ENCODE assay signal across 30 cellular contexts in the genomic region with DNA sequence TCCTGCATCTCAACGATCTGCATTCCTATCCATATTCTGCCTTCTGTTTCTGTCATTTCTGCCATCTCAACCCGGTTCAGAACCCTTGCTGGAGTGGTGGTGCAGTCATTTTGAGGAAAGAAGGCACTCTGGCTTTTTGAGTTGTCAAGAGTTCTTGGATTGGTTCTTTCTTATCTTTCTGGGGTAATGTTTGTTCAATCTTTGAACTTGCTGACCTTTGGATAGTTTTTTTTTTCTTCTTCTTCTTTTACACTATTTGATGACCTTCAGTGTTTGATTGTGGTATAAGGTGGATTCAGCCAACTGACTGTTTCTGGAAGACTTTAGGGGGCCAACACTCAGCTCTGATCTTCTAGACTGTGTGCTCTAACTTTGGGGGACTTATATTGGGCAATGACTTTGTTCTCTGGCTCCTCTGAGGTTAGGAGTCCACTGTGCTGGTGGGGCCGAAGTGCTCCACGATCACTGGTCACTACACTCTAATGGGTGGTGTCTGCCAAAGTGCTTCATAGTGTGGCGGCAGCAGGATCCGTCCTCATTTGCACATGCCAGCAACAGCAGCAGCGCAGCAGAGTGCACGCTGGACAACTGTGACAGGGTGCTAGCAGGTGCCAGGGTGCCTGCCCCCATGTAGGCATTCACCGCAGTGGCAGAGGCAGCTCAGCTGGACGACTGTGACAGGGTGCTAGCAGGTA.
"Had no signal": no experiment of that assay in that cellular context is flagged by ENCODE, and none has a peak within 500 bp of the region (broad histone marks: within the 10 kb centered on the region; RNA-seq: fewer than 3 reads in every experiment).

No MANE protein-coding gene starts in this region.

- ATAC-seq: activated CD8-positive, alpha-beta T cell treated with anti-CD3 and anti-CD28 coated beads for 36 hours; activated T-cell treated with anti-CD3 and anti-CD28 coated beads, Interleukin-2, amount 50 U/mL, for 72 hours; activated T-helper 17 cell treated with anti-CD3 and anti-CD28 coated beads, Interleukin-2, amount 50 U/mL, for 72 hours; Panc1 had no signal

- H3K27me3 ChIP-seq: ascending aorta, SJSA1 had no signal

- H3K4me3 Mint-ChIP-seq: activated CD4-positive, alpha-beta T cell treated with anti-CD3 and anti-CD28 coated beads, Interleukin-2, amount 10 ng/mL, durations not matched to agents 24 days and 14 days; activated CD8-positive, alpha-beta T cell treated with anti-CD3 and anti-CD28 coated beads for 36 hours; activated naive CD4-positive, alpha-beta T cell treated with anti-CD3 and anti-CD28 coated beads, Interleukin-2, amount 50 U/mL, for 24 hours; activated naive CD8-positive, alpha-beta T cell treated with anti-CD3 and anti-CD28 coated beads, Interleukin-2, amount 10 ng/mL, durations not matched to agents 7 days and 5 days; activated T-cell treated with anti-CD3 and anti-CD28 coated beads, Interleukin-2, amount 50 U/mL, for 72 hours; activated T-helper 17 cell treated with anti-CD3 and anti-CD28 coated beads, Interleukin-2, amount 50 U/mL, for 72 hours; T-helper 1 cell treated with Interleukin-12 subunit alpha and Interleukin-12 subunit beta and Interleukin-4 antibody, amounts not matched to agents 30 μg/mL and 1 μg/mL, for 36 hours; T-helper 2 cell treated with Interferon-gamma antibody and Interleukin-4, amounts not matched to agents 5 μg/mL and 100 μg/mL, for 36 hours had no signal

- H3K27me3 Mint-ChIP-seq: activated CD4-positive, alpha-beta T cell treated with anti-CD3 and anti-CD28 coated beads, Interleukin-2, amount 10 ng/mL, durations not matched to agents 24 days and 14 days; activated CD8-positive, alpha-beta T cell treated with anti-CD3 and anti-CD28 coated beads for 36 hours; activated naive CD4-positive, alpha-beta T cell treated with anti-CD3 and anti-CD28 coated beads, Interleukin-2, amount 50 U/mL, for 24 hours; activated naive CD8-positive, alpha-beta T cell treated with anti-CD3 and anti-CD28 coated beads, Interleukin-2, amount 10 ng/mL, durations not matched to agents 7 days and 5 days; activated T-helper 17 cell treated with anti-CD3 and anti-CD28 coated beads, Interleukin-2, amount 50 U/mL, for 72 hours had no signal

- H3K27ac Mint-ChIP-seq: activated CD4-positive, alpha-beta T cell treated with anti-CD3 and anti-CD28 coated beads, Interleukin-2, amount 10 ng/mL, durations not matched to agents 24 days and 14 days; activated CD8-positive, alpha-beta T cell treated with anti-CD3 and anti-CD28 coated beads for 36 hours; activated naive CD4-positive, alpha-beta T cell treated with anti-CD3 and anti-CD28 coated beads, Interleukin-2, amount 50 U/mL, for 24 hours; activated naive CD8-positive, alpha-beta T cell treated with anti-CD3 and anti-CD28 coated beads, Interleukin-2, amount 10 ng/mL, durations not matched to agents 7 days and 5 days; activated T-cell treated with anti-CD3 and anti-CD28 coated beads, Interleukin-2, amount 50 U/mL, for 72 hours; activated T-helper 17 cell treated with anti-CD3 and anti-CD28 coated beads, Interleukin-2, amount 50 U/mL, for 72 hours; T-helper 1 cell treated with Interleukin-12 subunit alpha and Interleukin-12 subunit beta and Interleukin-4 antibody, amounts not matched to agents 30 μg/mL and 1 μg/mL, for 36 hours; T-helper 2 cell treated with Interferon-gamma antibody and Interleukin-4, amounts not matched to agents 5 μg/mL and 100 μg/mL, for 36 hours had no signal

- DNase-seq: activated CD4-positive, alpha-beta T cell treated with anti-CD3 and anti-CD28 coated beads, Interleukin-2, amount 10 ng/mL, durations not matched to agents 24 days and 14 days; activated CD4-positive, alpha-beta T cell treated with anti-CD3 and anti-CD28 coated beads, Interleukin-2, amount 50 U/mL, for 4 hours; activated CD8-positive, alpha-beta T cell treated with anti-CD3 and anti-CD28 coated beads for 36 hours; activated effector memory CD4-positive, alpha-beta T cell treated with anti-CD3 and anti-CD28 coated beads, Interleukin-2, amount 50 U/mL, for 16 hours; activated naive CD4-positive, alpha-beta T cell; activated naive CD8-positive, alpha-beta T cell treated with anti-CD3 and anti-CD28 coated beads, Interleukin-2, amount 10 ng/mL, durations not matched to agents 7 days and 5 days; activated T-cell treated with anti-CD3 and anti-CD28 coated beads, Interleukin-2, amount 50 U/mL, for 1 hour; activated T-cell treated with anti-CD3 and anti-CD28 coated beads, Interleukin-2, amount 50 U/mL, for 72 hours; amygdala; Karpas-422; KBM-7; NCI-H1105; NCI-H1417 treated with DMSO at 0.1 percent for 48 hours; NCI-H1694; NCI-H1930; NCI-H2081 treated with DMSO at 0.1 percent for 48 hours; NCI-H226; NCI-H446 treated with DMSO at 0.1 percent for 48 hours; NCI-H524; NCI-H69; SHP77 treated with DMSO at 0.1 percent for 48 hours; SK-N-SH had no signal

- H3K4me3 ChIP-seq: ascending aorta, SJSA1 had no signal

- FAIRE-seq: TTC549 had no signal

- H3K9ac ChIP-seq: SK-N-SH had no signal

- H3K4me1 ChIP-seq: ascending aorta, SJSA1 had no signal

- H3K9me3 Mint-ChIP-seq: activated naive CD4-positive, alpha-beta T cell treated with anti-CD3 and anti-CD28 coated beads, Interleukin-2, amount 50 U/mL, for 24 hours; activated T-cell treated with anti-CD3 and anti-CD28 coated beads, Interleukin-2, amount 50 U/mL, for 72 hours; activated T-helper 17 cell treated with anti-CD3 and anti-CD28 coated beads, Interleukin-2, amount 50 U/mL, for 72 hours; T-helper 1 cell treated with Interleukin-12 subunit alpha and Interleukin-12 subunit beta and Interleukin-4 antibody, amounts not matched to agents 30 μg/mL and 1 μg/mL, for 36 hours; T-helper 2 cell treated with Interferon-gamma antibody and Interleukin-4, amounts not matched to agents 5 μg/mL and 100 μg/mL, for 36 hours had no signal

- H3K4me1 Mint-ChIP-seq: activated CD4-positive, alpha-beta T cell treated with anti-CD3 and anti-CD28 coated beads, Interleukin-2, amount 10 ng/mL, durations not matched to agents 24 days and 14 days; activated naive CD8-positive, alpha-beta T cell treated with anti-CD3 and anti-CD28 coated beads, Interleukin-2, amount 10 ng/mL, durations not matched to agents 7 days and 5 days had no signal

- H3K36me3 ChIP-seq: ascending aorta, SJSA1 had no signal

- H3K27ac ChIP-seq: ascending aorta, SJSA1 had no signal

- H3K9me3 ChIP-seq: ascending aorta, SJSA1, SK-N-SH had no signal
